ENCODE assay signal across 23 cellular contexts in the genomic region with DNA sequence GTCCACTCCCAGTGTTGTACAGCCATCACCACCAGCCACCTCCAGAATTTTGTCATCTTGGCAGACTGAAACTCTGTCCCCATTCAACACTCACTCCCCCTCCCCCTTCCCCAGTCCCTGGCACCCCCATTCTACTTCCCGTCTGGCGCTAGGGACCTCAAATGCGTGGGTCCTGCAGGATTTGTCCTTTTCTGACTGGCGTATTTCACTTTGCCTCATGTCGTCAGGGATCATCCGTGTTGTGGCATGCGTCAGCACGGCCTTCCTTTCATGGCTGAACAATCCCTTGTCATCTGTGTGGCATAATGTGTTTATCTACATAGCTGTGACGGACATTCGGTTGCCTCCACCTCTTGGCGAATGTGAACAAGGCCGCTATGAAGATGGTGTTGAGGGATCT.
"Had no signal": no experiment of that assay in that cellular context is flagged by ENCODE, and none has a peak within 500 bp of the region (broad histone marks: within the 10 kb centered on the region; RNA-seq: fewer than 3 reads in every experiment).

No MANE protein-coding gene starts in this region.

- H3K27ac ChIP-seq: foreskin keratinocyte, ovary, thyroid gland, upper lobe of right lung had no signal

- H3K4me3 ChIP-seq: ovary, thyroid gland, upper lobe of right lung had no signal

- H3K36me3 ChIP-seq: ovary, thyroid gland, upper lobe of right lung had no signal

- DNase-seq: activated B cell treated with CpG ODN at 0.5 μM for 24 hours; activated CD4-positive, alpha-beta memory T cell treated with anti-CD3 and anti-CD28 coated beads, Interleukin-2, amount 10 ng/mL, durations not matched to agents 7 days and 5 days; activated CD4-positive, alpha-beta T cell treated with anti-CD3 and anti-CD28 coated beads for 4 hours; activated naive CD4-positive, alpha-beta T cell treated with Interleukin-2 at 50 U/mL for 16 hours; effector CD4-positive, alpha-beta T cell; erythroblast; foreskin keratinocyte; kidney; left ventricle myocardium inferior; naive thymus-derived CD8-positive, alpha-beta T cell; right cardiac atrium; stimulated activated CD4-positive, alpha-beta T cell treated with anti-CD3 and anti-CD28 coated beads, Interleukin-4, amount 100 ng/mL, for 24 hours; substantia nigra; T1000; thyroid gland; upper lobe of right lung had no signal

- H3K27me3 ChIP-seq: foreskin keratinocyte, neutrophil, ovary, thyroid gland, upper lobe of right lung had no signal

- ATAC-seq: foreskin keratinocyte; naive thymus-derived CD8-positive, alpha-beta T cell; right cardiac atrium; upper lobe of right lung had no signal

- H3K27ac Mint-ChIP-seq: activated B cell treated with CpG ODN at 0.5 μM for 24 hours; activated CD4-positive, alpha-beta memory T cell treated with anti-CD3 and anti-CD28 coated beads, Interleukin-2, amount 10 ng/mL, durations not matched to agents 7 days and 5 days; brain; dendritic cell treated with granulocyte-macrophage colony-stimulating factor and Interleukin-4, amounts not matched to agents 40 ng/mL and 50 ng/mL, for 4 days; mesothelial cell of epicardium; stimulated activated naive CD8-positive, alpha-beta T cell treated with anti-CD3 and anti-CD28 coated beads, Interleukin-15, Interleukin-2, amounts not matched to agents 100 ng/mL and 50 ng/mL, for 24 hours; T-helper 1 cell treated with Interleukin-12 subunit alpha and Interleukin-12 subunit beta and Interleukin-4 antibody, amounts not matched to agents 30 μg/mL and 1 μg/mL, for 36 hours had no signal

- H3K4me1 ChIP-seq: foreskin keratinocyte had no signal

- H3K9me3 Mint-ChIP-seq: activated B cell treated with CpG ODN at 0.5 μM for 24 hours; activated CD4-positive, alpha-beta memory T cell treated with anti-CD3 and anti-CD28 coated beads, Interleukin-2, amount 10 ng/mL, durations not matched to agents 7 days and 5 days; dendritic cell treated with granulocyte-macrophage colony-stimulating factor and Interleukin-4, amounts not matched to agents 40 ng/mL and 50 ng/mL, for 4 days; mesothelial cell of epicardium; naive thymus-derived CD8-positive, alpha-beta T cell; stimulated activated naive CD8-positive, alpha-beta T cell treated with anti-CD3 and anti-CD28 coated beads, Interleukin-15, Interleukin-2, amounts not matched to agents 100 ng/mL and 50 ng/mL, for 24 hours; T-helper 1 cell treated with Interleukin-12 subunit alpha and Interleukin-12 subunit beta and Interleukin-4 antibody, amounts not matched to agents 30 μg/mL and 1 μg/mL, for 36 hours had no signal

- H3K9me3 ChIP-seq: left ventricle myocardium inferior, neutrophil, ovary, thyroid gland, upper lobe of right lung had no signal

- H3K4me3 Mint-ChIP-seq: activated B cell treated with CpG ODN at 0.5 μM for 24 hours; activated CD4-positive, alpha-beta memory T cell treated with anti-CD3 and anti-CD28 coated beads, Interleukin-2, amount 10 ng/mL, durations not matched to agents 7 days and 5 days; dendritic cell treated with granulocyte-macrophage colony-stimulating factor and Interleukin-4, amounts not matched to agents 40 ng/mL and 50 ng/mL, for 4 days; mesothelial cell of epicardium; stimulated activated naive CD8-positive, alpha-beta T cell treated with anti-CD3 and anti-CD28 coated beads, Interleukin-15, Interleukin-2, amounts not matched to agents 100 ng/mL and 50 ng/mL, for 24 hours; T-helper 1 cell treated with Interleukin-12 subunit alpha and Interleukin-12 subunit beta and Interleukin-4 antibody, amounts not matched to agents 30 μg/mL and 1 μg/mL, for 36 hours had no signal

- H3K27me3 Mint-ChIP-seq: activated B cell treated with CpG ODN at 0.5 μM for 24 hours; activated CD4-positive, alpha-beta memory T cell treated with anti-CD3 and anti-CD28 coated beads, Interleukin-2, amount 10 ng/mL, durations not matched to agents 7 days and 5 days; dendritic cell treated with granulocyte-macrophage colony-stimulating factor and Interleukin-4, amounts not matched to agents 40 ng/mL and 50 ng/mL, for 4 days; naive thymus-derived CD8-positive, alpha-beta T cell; stimulated activated naive CD8-positive, alpha-beta T cell treated with anti-CD3 and anti-CD28 coated beads, Interleukin-15, Interleukin-2, amounts not matched to agents 100 ng/mL and 50 ng/mL, for 24 hours had no signal
